In genomic region chr2:218568190-218569037, GRCh38 we compare ENCODE assay signal across 1 cellular context.
A peak's percentile ranks its signal among the peaks of the same experiment; 100 is the strongest.
TF ChIP-seq lines count a peak whose summit lies in the region.

TSS of gene CNOT9 (plus strand) at chr2:218568839. CDS start at chr2:218568955, 116 bp downstream.
TSS of gene USP37 (minus strand) at chr2:218568351. CDS start at chr2:218558653, 9,698 bp downstream.

TF ChIP-seq in HEK293, 187 proteins besides CTCF, POLR2A, EP300 and RAD21 (continued from another document):
- TF ChIP-seq ZNF513 (tag by site-specific recombination; IDR thresholded peaks at IDR 0.05) (no peak), ZNF132 (tag by site-specific recombination; IDR thresholded peaks at IDR 0.05; ENCODE audit: borderline replicate concordance) (no peak), ZNF704 (tag by site-specific recombination; IDR thresholded peaks at IDR 0.05) (no peak), IKZF3 (tag by site-specific recombination; IDR thresholded peaks at IDR 0.05) (peak; percentile 89), ZBTB6 (tag by site-specific recombination; IDR thresholded peaks at IDR 0.05) (no peak), ZNF350 (tag by site-specific recombination; IDR thresholded peaks at IDR 0.05) (no peak), ZNF521 (tag by site-specific recombination; IDR thresholded peaks at IDR 0.05) (no peak), ZBTB7A (tag by site-specific recombination; IDR thresholded peaks at IDR 0.05; ENCODE audit: low read depth) (0 out of 2 replicates have a peak, but pooled peaks have one; percentile 60), BCL11A (tag by site-specific recombination; IDR thresholded peaks at IDR 0.05; ENCODE audit: low read depth) (peak; percentile 100), ZNF624 (tag by site-specific recombination; IDR thresholded peaks at IDR 0.05) (no peak), ZNF837 (tag by site-specific recombination; IDR thresholded peaks at IDR 0.05) (no peak), ZBTB11 (tag by site-specific recombination; conservative IDR thresholded peaks at IDR 0.05; ENCODE audit: low read depth) (no peak; the same call in 1 of the 2 replicates), HIC1 (tag by site-specific recombination; IDR thresholded peaks at IDR 0.05) (0 out of 2 replicates have a peak, but pooled peaks have one; percentile 39), GLI2 (tag by site-specific recombination; IDR thresholded peaks at IDR 0.05; ENCODE audit: borderline replicate concordance, low read depth) (no peak), ZNF571 (tag by site-specific recombination; IDR thresholded peaks at IDR 0.05) (no peak), PATZ1 (tag by site-specific recombination; IDR thresholded peaks at IDR 0.05) (peak; percentile 75), ZFP69B (tag by site-specific recombination; IDR thresholded peaks at IDR 0.05) (no peak; the same call in 1 of the 2 replicates), ZNF274 (IDR thresholded peaks at IDR 0.05; ENCODE audit: low read length) (no peak), ZNF274 (tag by site-specific recombination; IDR thresholded peaks at IDR 0.05; ENCODE audit: borderline replicate concordance) (no peak), ZBTB17 (tag by site-specific recombination; IDR thresholded peaks at IDR 0.05) (peak; percentile 78), HOXC10 (CRISPR knock-in tag; IDR thresholded peaks at IDR 0.05) (no peak), ZNF146 (tag by site-specific recombination; IDR thresholded peaks at IDR 0.05) (no peak), ZSCAN5A (tag by site-specific recombination; IDR thresholded peaks at IDR 0.05) (0 out of 2 replicates have a peak, but pooled peaks have one; percentile 39), ZNF518A (tag by site-specific recombination; conservative IDR thresholded peaks at IDR 0.05; ENCODE audit: low read depth) (peak; percentile 61), ZNF692 (tag by site-specific recombination; IDR thresholded peaks at IDR 0.05) (peak; percentile 51; the same call in 1 of the 2 replicates), ZBTB21 (tag by site-specific recombination; IDR thresholded peaks at IDR 0.05) (0 out of 2 replicates have a peak, but pooled peaks have one; percentile 14)
